In the genomic region with DNA sequence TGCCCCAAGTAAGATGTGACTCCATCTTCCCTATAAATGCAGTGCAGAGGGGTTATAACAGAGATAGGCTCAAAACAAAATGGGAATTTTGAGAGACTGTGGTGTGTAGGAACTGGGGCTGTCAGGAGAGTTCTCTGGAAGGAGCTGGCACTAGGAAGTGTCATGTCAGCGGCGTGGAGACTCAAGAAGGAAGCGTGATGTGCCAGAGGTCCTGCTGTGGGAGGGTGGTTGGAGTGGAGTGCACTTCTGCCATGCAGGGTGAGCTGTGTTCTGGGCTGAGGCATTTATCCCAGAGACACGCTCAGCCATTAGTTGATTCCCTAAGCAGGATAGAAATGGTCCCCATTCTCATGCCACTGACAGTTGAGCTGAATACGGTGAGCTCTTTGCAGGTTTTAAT, we compare ENCODE assay signal across 23 cellular contexts. TPM values are rescaled to one million over a fixed set of nuclear protein-coding genes. Genes with fewer than 3 reads are reported as not detected.
DNase-seq lines count a peak whose midpoint lies in the region; ATAC-seq, FAIRE-seq and TF ChIP-seq lines count a peak whose summit lies in the region.
"Had no signal": no experiment of that assay in that cellular context is flagged by ENCODE, and none has a peak within 500 bp of the region (broad histone marks: within the 10 kb centered on the region; RNA-seq: fewer than 3 reads in every experiment).

No MANE protein-coding gene starts in this region.

- no peak overlapping the region for H3K4me2 ChIP-seq in HepG2 (ENCODE audit: low read depth, low read length)
- H3K4me2 ChIP-seq: A549 had no signal

- H3K4me1 Mint-ChIP-seq in dendritic cell treated with granulocyte-macrophage colony-stimulating factor and Interleukin-4, amounts not matched to agents 40 ng/mL and 50 ng/mL, for 4 days (ENCODE audit: low read depth): peaks cover 22% of the 10 kb centered on the region
- H3K4me1 Mint-ChIP-seq: CD4-positive, CD25-positive, alpha-beta regulatory T cell had no signal

- H3K27me3 Mint-ChIP-seq in dendritic cell treated with granulocyte-macrophage colony-stimulating factor and Interleukin-4, amounts not matched to agents 40 ng/mL and 50 ng/mL, for 4 days: no peaks in the 10 kb centered on the region
- H3K27me3 Mint-ChIP-seq: CD4-positive, CD25-positive, alpha-beta regulatory T cell had no signal

- no peak overlapping the region for H3K4me3 Mint-ChIP-seq in dendritic cell treated with granulocyte-macrophage colony-stimulating factor and Interleukin-4, amounts not matched to agents 40 ng/mL and 50 ng/mL, for 4 days
- H3K4me3 Mint-ChIP-seq: CD4-positive, CD25-positive, alpha-beta regulatory T cell; CD8-positive, alpha-beta T cell had no signal

- no peak for ATAC-seq in HepG2
- ATAC-seq in GM18861 (IDR thresholded peaks at IDR 0.05; ENCODE audit: unreplicated experiment): no peak
- no peak for ATAC-seq in GM18907 (IDR thresholded peaks at IDR 0.05; ENCODE audit: unreplicated experiment)
- ATAC-seq: A549; CD8-positive, alpha-beta T cell; HCT116 had no signal

- H3K36me3 Mint-ChIP-seq in dendritic cell treated with granulocyte-macrophage colony-stimulating factor and Interleukin-4, amounts not matched to agents 40 ng/mL and 50 ng/mL, for 4 days (ENCODE audit: low read depth): peaks cover 19% of the 10 kb centered on the region
- H3K36me3 Mint-ChIP-seq: CD4-positive, CD25-positive, alpha-beta regulatory T cell; CD8-positive, alpha-beta T cell had no signal

- H3K36me3 ChIP-seq in liver (ENCODE audit: control insufficient read depth in 4 of 4, insufficient read depth in 3 of 4, low read depth in 1 of 4, low read length in 3 of 4): peaks cover 0 to 8% (median 5%) of the 10 kb centered on the region in 4 donors
- H3K36me3 ChIP-seq in HepG2 (replicated peaks in 1 of 2; ENCODE audit: control insufficient read depth in 1 of 2, insufficient read depth in 2 of 2, low read length in 2 of 2): no peaks in the 10 kb centered on the region

- intact Hi-C loops in HepG2 (cut with micrococcal nuclease; ENCODE audit: unreplicated experiment): no loop called here
- intact Hi-C loops in dendritic cell treated with granulocyte-macrophage colony-stimulating factor and Interleukin-4, amounts not matched to agents 40 ng/mL and 50 ng/mL, for 4 days (cut with micrococcal nuclease): no loop called here

- H3K4me1 ChIP-seq in liver (ENCODE audit: control insufficient read depth in 4 of 4, insufficient read depth in 4 of 4, low read length in 3 of 4): peaks cover 0 to 16% (median 4%) of the 10 kb centered on the region in 4 donors
- peaks cover 11% of the 10 kb centered on the region for H3K4me1 ChIP-seq in HepG2 (ENCODE audit: insufficient read depth, low read length)
- H3K4me1 ChIP-seq: A549, Caco-2 had no signal

- H2AFZ ChIP-seq in HepG2 (ENCODE audit: low read length): no peak overlapping the region
- H2AFZ ChIP-seq: GM23248 had no signal

- H3K27ac ChIP-seq in liver (ENCODE audit: low read depth in 1 of 2, low read length in 2 of 2) (peak overlapping the region; percentile 50 to 73), HepG2 (ENCODE audit: extremely low read length, insufficient read depth, low read length) (no peak overlapping the region)
- H3K27ac ChIP-seq: A549, GM23248 had no signal

- TF ChIP-seq RAD21 in liver (IDR thresholded peaks at IDR 0.05) (no peak), HepG2 (CRISPR knock-in tag; IDR thresholded peaks at IDR 0.05) (no peak)

- H3K27ac Mint-ChIP-seq in dendritic cell treated with granulocyte-macrophage colony-stimulating factor and Interleukin-4, amounts not matched to agents 40 ng/mL and 50 ng/mL, for 4 days: peak overlapping the region; percentile 67
- H3K27ac Mint-ChIP-seq: CD8-positive, alpha-beta T cell had no signal

- H3K9ac ChIP-seq in liver (ENCODE audit: low read depth in 1 of 2, low read length in 2 of 2): no peak overlapping the region
- H3K9ac ChIP-seq in HepG2 (ENCODE audit: insufficient read depth, low read depth, low read length): no peak overlapping the region
- H3K9ac ChIP-seq: GM23248 had no signal

- H3K79me2 ChIP-seq in HepG2 (ENCODE audit: insufficient read depth, low read length): no peaks in the 10 kb centered on the region

- TF ChIP-seq CTCF in liver (IDR thresholded peaks at IDR 0.05; ENCODE audit: low read depth, low read length, missing input control) (no peak), HepG2 (CRISPR knock-in tag; IDR thresholded peaks at IDR 0.05) (no peak)

- WGBS in liver: 93% methylated on average over 5 of the region's 5 CpGs
- WGBS in HepG2 (ENCODE audit: low lambda C conversion rate): 66% methylated on average over 5 of the region's 5 CpGs

- H4K20me1 ChIP-seq in HepG2 (ENCODE audit: insufficient read depth, low read length): no peaks in the 10 kb centered on the region

- FAIRE-seq in HepG2 (lab: Jason Lieb, UNC): no peak
- FAIRE-seq: A549, G401.6, GM12892, H1 had no signal

- POLR2A ChIA-PET in HepG2 (lab: Yijun Ruan, JAX): no interaction called here

- H3K27me3 ChIP-seq in liver (ENCODE audit: control insufficient read depth in 4 of 4, insufficient read depth in 4 of 4, low read length in 3 of 4) (no peaks in the 10 kb centered on the region), HepG2 (ENCODE audit: control insufficient read depth in 1 of 2, insufficient read depth in 2 of 2, low read length in 2 of 2) (no peaks in the 10 kb centered on the region)

- peaks cover 8% of the 10 kb centered on the region for H3K9me3 Mint-ChIP-seq in dendritic cell treated with granulocyte-macrophage colony-stimulating factor and Interleukin-4, amounts not matched to agents 40 ng/mL and 50 ng/mL, for 4 days

- DNase-seq in HepG2 (ENCODE audit: low spot score) (no peak), mesenteric fat pad (ENCODE audit: low spot score) (peak; percentile 24)
- no peak for DNase-seq in activated T-cell treated with anti-CD3 and anti-CD28 coated beads, Interleukin-2, amount 50 U/mL, for 1 hour
- DNase-seq: 8988T; ACHN; AML-193; Caco-2; CD4-positive, CD25-positive, alpha-beta regulatory T cell; CD8-positive, alpha-beta T cell; DMS153; DND-41; GM23248; H7 had no signal

- H3K9me3 ChIP-seq in liver (ENCODE audit: control insufficient read depth in 4 of 4, low read length in 3 of 4) (peaks cover 0 to 2% (median 0%) of the 10 kb centered on the region in 4 donors), HepG2 (ENCODE audit: low read length) (no peaks in the 10 kb centered on the region)

- in situ Hi-C loops in HepG2 (cut with HindIII; ENCODE audit: extremely low pct_ligation_motif_present, low pct_unique_long_range_greater_than_20kb): no loop called here

- CTCF ChIA-PET in HepG2 (lab: Yijun Ruan, JAX; ENCODE audit: low intra/inter-chr PET ratio, low total read pairs): no interaction called here

- H3K4me3 ChIP-seq in liver (ENCODE audit: low read depth in 1 of 3, low read length in 3 of 3) (no peak overlapping the region), HepG2 (replicated peaks in 1 of 3; ENCODE audit: insufficient read depth in 1 of 3, low read depth in 2 of 3, low read length in 3 of 3) (no peak overlapping the region)
- H3K4me3 ChIP-seq: A549, GM23248 had no signal

- TF ChIP-seq EP300 in HepG2 (IDR thresholded peaks at IDR 0.05; ENCODE audit: low read depth in 2 of 2, low read length in 2 of 2) (no peak), HepG2 (CRISPR knock-in tag; IDR thresholded peaks at IDR 0.05; ENCODE audit: borderline replicate concordance) (no peak)

- no peak for TF ChIP-seq POLR2A in HepG2 (IDR thresholded peaks at IDR 0.05; ENCODE audit: insufficient read depth in 1 of 2, low read depth in 2 of 2, low read length in 2 of 2)

- no TSS peak for BruUV-seq in HepG2 (replicated peaks; lab: Mats Ljungman, UMichigan)

RNA-seq across cellular contexts. Expression of a gene that starts 19.0 kb away (rescaled TPM):
- 10 to 100 TPM; 13.1 to 17.7 TPM for total RNA-seq in liver
- polyA plus RNA-seq in liver: 10 to 100 TPM; 10.4 to 14.6 TPM
- total RNA-seq in HepG2 (2016; rRNA removed; fragmentation: Illumina TruSeq; extraction: Trizol): 0.09 TPM in 1 of 2 replicates, not detected in the other
- total RNA-seq in HepG2 (2016; cell fraction: cytosol; rRNA removed; fragmentation: Illumina TruSeq; extraction: Trizol; ENCODE audit: low read depth): not detected in 2 replicates
- total RNA-seq in HepG2 (2016; cell fraction: insoluble cytoplasmic fraction; rRNA removed; fragmentation: Illumina TruSeq; extraction: Trizol): not detected in 2 replicates
- not detected in 2 replicates for total RNA-seq in HepG2 (2016; cell fraction: membrane; rRNA removed; fragmentation: Illumina TruSeq; extraction: Trizol)
- not detected in 2 replicates for total RNA-seq in HepG2 (2016; cell fraction: nucleus; rRNA removed; fragmentation: Illumina TruSeq; extraction: Trizol)
- 0.17 and 0.24 TPM in 2 replicates for polyA plus RNA-seq in HepG2 (2011; rRNA removed)
- polyA plus RNA-seq in HepG2 (2011; cell fraction: cytosol; rRNA removed): 0.12 and 0.24 TPM in 2 replicates
- 0.10 TPM in 1 of 2 replicates, not detected in the other for polyA plus RNA-seq in HepG2 (2011; cell fraction: nucleus; rRNA removed)
- polyA plus RNA-seq in HepG2 (2012): 0.20 and 0.48 TPM in 2 replicates
- polyA plus RNA-seq in HepG2 (2016; cell fraction: cytosol; fragmentation: Illumina TruSeq; extraction: Trizol; ENCODE audit: low read depth): 0.06 TPM in 1 of 2 replicates, not detected in the other
- polyA plus RNA-seq in HepG2 (2016; cell fraction: insoluble cytoplasmic fraction; fragmentation: Illumina TruSeq; extraction: Trizol; ENCODE audit: low read depth): 0.11 TPM in 1 of 2 replicates, not detected in the other
- 0.06 and 0.15 TPM in 2 replicates for polyA plus RNA-seq in HepG2 (2016; cell fraction: membrane; fragmentation: Illumina TruSeq; extraction: Trizol; ENCODE audit: low read depth)
- not detected in 2 replicates for polyA plus RNA-seq in HepG2 (2016; cell fraction: nucleus; fragmentation: Illumina TruSeq; extraction: Trizol; ENCODE audit: insufficient read depth, low read depth)
- 0.04 and 0.07 TPM in 2 replicates for polyA minus RNA-seq in HepG2 (2011; rRNA and poly(A)+ RNA removed; ENCODE audit: low replicate concordance)
- polyA minus RNA-seq in HepG2 (2011; cell fraction: cytosol; rRNA and poly(A)+ RNA removed): not detected in 2 replicates
- 0.12 TPM in 1 of 2 replicates, not detected in the other for polyA minus RNA-seq in HepG2 (2011; cell fraction: nucleus; rRNA and poly(A)+ RNA removed)
- total RNA-seq in mesenteric fat pad: 4.1 TPM
- total RNA-seq: Caco-2; CD4-positive, CD25-positive, alpha-beta regulatory T cell; CD8-positive, alpha-beta T cell; GM23248 had no signal
- polyA plus RNA-seq: A549, BJ, GM23248 had no signal

RNA-seq across cellular contexts. Expression of a gene that starts 48.5 kb away (rescaled TPM):
- total RNA-seq in liver: 10 to 100 TPM; 20.2 to 25.3 TPM
- polyA plus RNA-seq in liver: 1 to 10 TPM; 7.3 to 9.6 TPM
- total RNA-seq in HepG2 (2016; rRNA removed; fragmentation: Illumina TruSeq; extraction: Trizol): 8.2 and 17.3 TPM in 2 replicates
- total RNA-seq in HepG2 (2016; cell fraction: cytosol; rRNA removed; fragmentation: Illumina TruSeq; extraction: Trizol; ENCODE audit: low read depth): 21.9 and 22.2 TPM in 2 replicates
- total RNA-seq in HepG2 (2016; cell fraction: insoluble cytoplasmic fraction; rRNA removed; fragmentation: Illumina TruSeq; extraction: Trizol): 8.5 and 19.3 TPM in 2 replicates
- 11.6 and 11.8 TPM in 2 replicates for total RNA-seq in HepG2 (2016; cell fraction: membrane; rRNA removed; fragmentation: Illumina TruSeq; extraction: Trizol)
- 26.9 and 28.3 TPM in 2 replicates for total RNA-seq in HepG2 (2016; cell fraction: nucleus; rRNA removed; fragmentation: Illumina TruSeq; extraction: Trizol)
- polyA plus RNA-seq in HepG2 (2011; rRNA removed): 22.7 and 25.8 TPM in 2 replicates
- polyA plus RNA-seq in HepG2 (2011; cell fraction: cytosol; rRNA removed): 15.4 and 23.5 TPM in 2 replicates
- 21.1 and 23.8 TPM in 2 replicates for polyA plus RNA-seq in HepG2 (2011; cell fraction: nucleus; rRNA removed)
- polyA plus RNA-seq in HepG2 (2012): 13.2 and 17.3 TPM in 2 replicates
- polyA plus RNA-seq in HepG2 (2016; cell fraction: cytosol; fragmentation: Illumina TruSeq; extraction: Trizol; ENCODE audit: low read depth): 2.0 and 2.3 TPM in 2 replicates
- polyA plus RNA-seq in HepG2 (2016; cell fraction: insoluble cytoplasmic fraction; fragmentation: Illumina TruSeq; extraction: Trizol; ENCODE audit: low read depth): 6.8 and 7.6 TPM in 2 replicates
- polyA plus RNA-seq in HepG2 (2016; cell fraction: membrane; fragmentation: Illumina TruSeq; extraction: Trizol; ENCODE audit: low read depth): 3.5 and 4.1 TPM in 2 replicates
- polyA plus RNA-seq in HepG2 (2016; cell fraction: nucleus; fragmentation: Illumina TruSeq; extraction: Trizol; ENCODE audit: insufficient read depth, low read depth): 28.4 and 32.6 TPM in 2 replicates
- polyA minus RNA-seq in HepG2 (2011; rRNA and poly(A)+ RNA removed; ENCODE audit: low replicate concordance): 47.4 and 97.4 TPM in 2 replicates
- 23.1 and 28.7 TPM in 2 replicates for polyA minus RNA-seq in HepG2 (2011; cell fraction: cytosol; rRNA and poly(A)+ RNA removed)
- polyA minus RNA-seq in HepG2 (2011; cell fraction: nucleus; rRNA and poly(A)+ RNA removed): 45.4 and 58.3 TPM in 2 replicates
- total RNA-seq in mesenteric fat pad: 26.5 TPM
